In the genomic region with DNA sequence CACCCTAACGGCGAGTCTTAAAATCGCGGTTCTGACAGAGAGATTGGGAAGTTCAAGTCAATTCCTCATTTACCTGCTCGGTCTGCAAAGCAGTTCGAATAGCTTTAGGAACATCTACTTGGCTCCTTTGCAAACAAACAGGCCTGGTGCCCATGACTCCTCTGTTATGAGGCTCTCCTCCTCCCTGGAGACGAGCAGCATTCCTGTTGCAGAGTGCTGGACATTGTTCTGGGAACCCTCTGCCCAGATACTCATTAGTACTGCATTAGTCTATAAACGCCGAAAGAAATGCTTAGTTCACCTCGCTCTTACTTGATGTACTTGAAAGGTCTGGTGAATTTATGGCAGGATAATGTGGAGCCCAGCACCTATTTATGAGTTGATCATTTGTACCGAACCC, we compare ENCODE assay signal across 22 cellular contexts.
"Had no signal": no experiment of that assay in that cellular context is flagged by ENCODE, and none has a peak within 500 bp of the region (broad histone marks: within the 10 kb centered on the region; RNA-seq: fewer than 3 reads in every experiment).

No MANE protein-coding gene starts in this region.

- H3K27ac Mint-ChIP-seq: immature natural killer cell, mesothelial cell of epicardium had no signal

- H3K79me2 ChIP-seq: hepatocyte had no signal

- H3K4me1 ChIP-seq: foreskin keratinocyte, left lung, lower lobe of right lung had no signal

- H2AFZ ChIP-seq: hepatocyte had no signal

- H3K4me3 ChIP-seq: coronary artery, dorsolateral prefrontal cortex, esophagus muscularis mucosa, gastroesophageal sphincter, heart left ventricle, hepatocyte, left lung, lower lobe of right lung, mucosa of descending colon had no signal

- H3K4me2 ChIP-seq: hepatocyte had no signal

- H3K27me3 ChIP-seq: esophagus muscularis mucosa, foreskin keratinocyte, gastroesophageal sphincter, heart left ventricle, hepatocyte, left lung had no signal

- DNase-seq: dermis blood vessel endothelial cell; dorsolateral prefrontal cortex; effector CD4-positive, alpha-beta T cell; effector memory CD4-positive, alpha-beta T cell; foreskin keratinocyte; heart left ventricle; hypothalamus; immature natural killer cell; islet precursor cell; kidney; kidney glomerular epithelial cell; left colon; left lung; left ventricle myocardium superior; lower lobe of right lung; mesenchymal stem cell; mucosa of descending colon had no signal

- H3K4me1 Mint-ChIP-seq: immature natural killer cell had no signal

- H3K9me3 ChIP-seq: lower lobe of right lung, mucosa of descending colon had no signal

- H3K9me3 Mint-ChIP-seq: mesothelial cell of epicardium had no signal

- H3K36me3 ChIP-seq: esophagus muscularis mucosa, gastroesophageal sphincter, heart left ventricle, left lung, lower lobe of right lung had no signal

- H3K36me3 Mint-ChIP-seq: immature natural killer cell, mesothelial cell of epicardium had no signal

- H3K27ac ChIP-seq: coronary artery, dorsolateral prefrontal cortex, esophagus muscularis mucosa, foreskin keratinocyte, gastroesophageal sphincter, heart left ventricle, hepatocyte, left lung, lower lobe of right lung had no signal

- H3K4me3 Mint-ChIP-seq: immature natural killer cell, mesothelial cell of epicardium had no signal
